Comparison of ENCODE assay signal across 24 cellular contexts in genomic region chr18:71237636-71238035, GRCh38.
"Had no signal": no experiment of that assay in that cellular context is flagged by ENCODE, and none has a peak within 500 bp of the region (broad histone marks: within the 10 kb centered on the region; RNA-seq: fewer than 3 reads in every experiment).

No MANE protein-coding gene starts in this region.

- ATAC-seq: activated CD8-positive, alpha-beta memory T cell treated with anti-CD3 and anti-CD28 coated beads, Interleukin-2, amount 10 ng/mL, durations not matched to agents 7 days and 5 days; Panc1; T-helper 17 cell had no signal

- DNase-seq: activated B cell treated with CpG ODN at 0.5 μM for 24 hours; activated CD4-positive, alpha-beta T cell treated with anti-CD3 and anti-CD28 coated beads for 1 hour; activated CD4-positive, alpha-beta T cell treated with anti-CD3 and anti-CD28 coated beads, Interleukin-2, amount 10 ng/mL, durations not matched to agents 24 days and 14 days; activated CD4-positive, alpha-beta T cell treated with anti-CD3 and anti-CD28 coated beads, Interleukin-2, amount 50 U/mL, for 48 hours; activated CD8-positive, alpha-beta memory T cell treated with anti-CD3 and anti-CD28 coated beads, Interleukin-2, amount 10 ng/mL, durations not matched to agents 7 days and 5 days; activated effector memory CD4-positive, alpha-beta T cell treated with Interleukin-2 at 50 U/mL for 16 hours; activated naive CD4-positive, alpha-beta T cell; activated T-cell treated with anti-CD3 and anti-CD28 coated beads, Interleukin-2, amount 50 U/mL, for 24 hours; aorta; NCI-H1092; NCI-H1417; NCI-H1694; NCI-H2029; NCI-H2107; NCI-H2171 treated with DMSO at 0.1 percent for 48 hours; NCI-H345; NCI-H510A; NCI-H526 treated with DMSO at 0.1 percent for 48 hours; SHP77; T-helper 17 cell; T-helper 9 cell had no signal

- H3K4me3 ChIP-seq: breast epithelium, SJSA1 had no signal
